In genomic region chr1:181083842-181084605, GRCh38 we compare ENCODE assay signal across 8 cellular contexts. TPM values are rescaled to one million over a fixed set of nuclear protein-coding genes. Genes with fewer than 3 reads are reported as not detected.
A peak's percentile ranks its signal among the peaks of the same experiment; 100 is the strongest.
DNase-seq lines count a peak whose midpoint lies in the region; ATAC-seq, FAIRE-seq and TF ChIP-seq lines count a peak whose summit lies in the region.

No MANE protein-coding gene starts in this region.

- H3K27ac ChIP-seq in SJCRH30 (no peak overlapping the region), astrocyte (ENCODE audit: low read depth, low read length) (no peak overlapping the region), thyroid gland (no peak overlapping the region)

- no peak overlapping the region for H3K4me3 ChIP-seq in SJCRH30
- H3K4me3 ChIP-seq in astrocyte (ENCODE audit: insufficient read depth, low read depth, low read length): no peak overlapping the region
- no peak overlapping the region for H3K4me3 ChIP-seq in thyroid gland (replicated peaks in 1 of 3)

- no peak overlapping the region for H3K27ac Mint-ChIP-seq in astrocyte (ENCODE audit: unreplicated experiment)
- no peak overlapping the region for H3K27ac Mint-ChIP-seq in nephron progenitor cell

- H3K79me2 ChIP-seq in astrocyte (ENCODE audit: insufficient read depth, low read length): peaks cover 5% of the 10 kb centered on the region

- TF ChIP-seq POLR2A in thyroid gland (IDR thresholded peaks at IDR 0.05): no peak

- no peak for FAIRE-seq in astrocyte (lab: Jason Lieb, UNC)

- no peak overlapping the region for H2AFZ ChIP-seq in astrocyte (ENCODE audit: low read depth, low read length)

- H3K4me2 ChIP-seq in astrocyte (ENCODE audit: low read length): no peak overlapping the region

- H3K4me1 ChIP-seq in SJCRH30 (peaks cover 18% of the 10 kb centered on the region), astrocyte (ENCODE audit: insufficient read depth, low read length) (peaks cover 21% of the 10 kb centered on the region), thyroid gland (peaks cover 0 to 3% of the 10 kb centered on the region in 2 donors)

- no peak overlapping the region for H3K9ac ChIP-seq in astrocyte (ENCODE audit: low read length)

- H3K9me3 Mint-ChIP-seq in astrocyte (ENCODE audit: unreplicated experiment) (no peaks in the 10 kb centered on the region), nephron progenitor cell (no peaks in the 10 kb centered on the region)

- DNase-seq in DMS 273 (lab: John Stamatoyannopoulos, UW; ENCODE audit: unreplicated experiment): peak; percentile 78
- peak; percentile 86 for DNase-seq in KBM-7
- peak; percentile 84 to 90 for DNase-seq in SJCRH30
- DNase-seq in astrocyte (ENCODE audit: low read depth): no peak
- peak; percentile 52 to 64 for DNase-seq in left colon
- DNase-seq in thyroid gland: peak; percentile 44 to 49
- DNase-seq in nephron progenitor cell: no peak

- ATAC-seq in GM19463 (IDR thresholded peaks at IDR 0.05; ENCODE audit: unreplicated experiment) (peak; percentile 32), left colon (peak; percentile 59)

- in situ Hi-C loops in KBM-7 (cut with MboI; ENCODE audit: low pct_unique_long_range_greater_than_20kb, low sequenced_read_pairs): no loop called here

- no peaks in the 10 kb centered on the region for H3K9me3 ChIP-seq in SJCRH30 (replicated peaks)
- H3K9me3 ChIP-seq in astrocyte (ENCODE audit: insufficient read depth, low read depth, low read length): no peaks in the 10 kb centered on the region
- no peaks in the 10 kb centered on the region for H3K9me3 ChIP-seq in thyroid gland

- intact Hi-C loops in left colon (cut with DNase I, micrococcal nuclease) (loop anchor here in 1 of 2 donors (10.0 kb wide), 1 partner anchor 61 kb away; no protein-coding TSS in a partner anchor), thyroid gland (cut with DNase I) (no loop called here)

- TF ChIP-seq CTCF in astrocyte (IDR thresholded peaks at IDR 0.05; ENCODE audit: insufficient read depth, low read depth, low read length): peak; percentile 12
- peak in 4 of 6 experiments; percentile 22 to 49 (median 40) for TF ChIP-seq CTCF in thyroid gland (IDR thresholded peaks at IDR 0.05)
- no peak for TF ChIP-seq CTCF in nephron progenitor cell (IDR thresholded peaks at IDR 0.05)

- peaks cover 12% of the 10 kb centered on the region for H3K4me1 Mint-ChIP-seq in astrocyte (ENCODE audit: low read depth, unreplicated experiment)
- H3K4me1 Mint-ChIP-seq in nephron progenitor cell: peaks cover 22% of the 10 kb centered on the region

- H3K27me3 ChIP-seq in SJCRH30 (no peaks in the 10 kb centered on the region), astrocyte (ENCODE audit: insufficient read depth, low read length) (no peaks in the 10 kb centered on the region), thyroid gland (no peaks in the 10 kb centered on the region)

- WGBS in thyroid gland, 2 donors: 48% methylated on average over 6 of the region's 6 CpGs

- H3K36me3 ChIP-seq in SJCRH30 (no peaks in the 10 kb centered on the region), astrocyte (ENCODE audit: insufficient read depth, low read length) (no peaks in the 10 kb centered on the region), thyroid gland (no peaks in the 10 kb centered on the region)

- H3K4me3 Mint-ChIP-seq in astrocyte (ENCODE audit: unreplicated experiment) (no peak overlapping the region), nephron progenitor cell (no peak overlapping the region)

- H3K36me3 Mint-ChIP-seq in astrocyte (ENCODE audit: low read depth, unreplicated experiment) (no peaks in the 10 kb centered on the region), nephron progenitor cell (ENCODE audit: low read depth) (no peaks in the 10 kb centered on the region)

- H3K27me3 Mint-ChIP-seq in astrocyte (ENCODE audit: low read depth, unreplicated experiment): peaks cover 3% of the 10 kb centered on the region
- peaks cover 14% of the 10 kb centered on the region for H3K27me3 Mint-ChIP-seq in nephron progenitor cell (ENCODE audit: low read depth, poor library complexity)

- H4K20me1 ChIP-seq in astrocyte (ENCODE audit: insufficient read depth, low read length): peaks cover 5% of the 10 kb centered on the region

RNA-seq across cellular contexts. Expression of gene IER5, which starts 4.5 kb away (rescaled TPM):
- total RNA-seq in SJCRH30 (2014; rRNA removed; shearing (Covaris generic)): 30.3 and 31.9 TPM in 2 replicates
- total RNA-seq in astrocyte (23.2 and 28.3 TPM in 2 replicates), left colon (10 to 100 TPM; 13.8 to 19.8 TPM), thyroid gland (1 to 10 TPM; 7.2 to 7.8 (median 7.6) TPM)

RNA-seq across cellular contexts. Expression of gene MR1, which starts 50.2 kb away (rescaled TPM):
- total RNA-seq in SJCRH30 (2014; rRNA removed; shearing (Covaris generic)): 0.23 and 0.24 TPM in 2 replicates
- 1.2 and 1.6 TPM in 2 replicates for total RNA-seq in astrocyte
- 1 to 10 TPM; 5.3 to 7.5 TPM for total RNA-seq in left colon
- total RNA-seq in thyroid gland: 10 to 100 TPM; 21.9 to 32.2 (median 25.2) TPM

Comparison
In these comparisons a context has a peak if more than half of its experiments do, and no peak if none do; other contexts are left out.
1. DNase-seq: peak in DMS 273 (single experiment), KBM-7 (single experiment), SJCRH30 (2 of 2), left colon (2 of 2) and thyroid gland (2 of 2); none in astrocyte (single experiment) and nephron progenitor cell (single experiment).